ENCODE assay signal across 11 cellular contexts in the genomic region with DNA sequence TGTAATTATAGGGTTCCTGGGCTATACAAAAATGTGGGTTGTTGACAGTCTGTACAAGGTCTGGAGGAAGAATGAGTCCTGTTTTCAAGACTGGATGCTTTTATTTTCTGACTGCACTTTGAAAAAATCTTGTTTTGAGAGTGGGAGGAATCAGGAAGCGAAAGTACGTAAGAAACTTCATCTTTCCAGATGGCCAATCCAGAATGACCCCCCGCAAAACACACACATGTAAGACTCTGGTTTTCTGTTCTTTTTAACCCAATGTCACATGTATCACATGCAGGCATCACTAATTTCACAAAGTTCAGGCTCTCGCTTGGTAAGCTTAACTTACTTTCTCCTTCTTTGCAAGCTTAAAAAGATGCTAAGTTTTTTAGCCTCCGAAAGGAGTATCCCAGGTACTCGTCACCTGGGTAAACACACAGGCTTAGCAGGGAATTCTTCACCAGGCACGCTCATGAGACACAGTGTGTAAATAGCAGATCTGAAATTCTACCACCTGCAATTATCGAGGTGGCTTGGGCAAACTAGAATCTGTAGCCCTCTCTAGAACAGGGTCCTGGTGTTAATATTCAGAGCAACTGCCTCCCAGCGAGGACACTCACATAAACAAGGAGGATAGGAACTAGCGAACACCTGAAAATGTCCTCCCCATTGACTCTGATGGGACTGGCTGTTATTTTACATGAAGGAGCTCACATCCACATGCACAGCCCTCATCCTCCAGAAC.
DNase-seq lines count a peak whose midpoint lies in the region; ATAC-seq and TF ChIP-seq lines count a peak whose summit lies in the region.
"Had no signal": no experiment of that assay in that cellular context is flagged by ENCODE, and none has a peak within 500 bp of the region (broad histone marks: within the 10 kb centered on the region; RNA-seq: fewer than 3 reads in every experiment).

No MANE protein-coding gene starts in this region.

- TF ChIP-seq RAD21 in SK-N-SH (IDR thresholded peaks at IDR 0.05; ENCODE audit: low read length), result no peak

- H3K4me2 ChIP-seq in SK-N-SH, result 0 out of 2 replicates have a peak overlapping the region, but pooled peaks have one; percentile 35
- H3K4me2 ChIP-seq in H9 (ENCODE audit: insufficient read depth, insufficient read length, low read length), result no peak overlapping the region

- no peak overlapping the region for H4K91ac ChIP-seq in H9 (ENCODE audit: insufficient read length, low read depth, low read length)

- peaks cover 6% of the 10 kb centered on the region for H3F3A ChIP-seq in SK-N-SH (replicated peaks; ENCODE audit: insufficient read depth)

- H2AFZ ChIP-seq in SK-N-SH (ENCODE audit: low read depth) (no peak overlapping the region), H9 (ENCODE audit: low read length) (no peak overlapping the region)

- H3K36me3 Mint-ChIP-seq in H9 (ENCODE audit: insufficient read depth in 1 of 3, low read depth in 3 of 3) (peaks cover 6 to 30% (median 7%) of the 10 kb centered on the region in 3 experiments; a peak in 6 of 7 replicates), IgD-negative memory B cell (no peaks in the 10 kb centered on the region), naive B cell (peaks cover 0 to 9% of the 10 kb centered on the region in 2 donors)

- DNase-seq in SK-N-SH (no peak), H9 (no peak), naive B cell (peak; percentile 72), head of caudate nucleus (no peak), dorsolateral prefrontal cortex (no peak)
- DNase-seq: esophagus squamous epithelium had no signal

- peaks cover 16% of the 10 kb centered on the region for H3K79me2 ChIP-seq in SK-N-SH (ENCODE audit: insufficient read depth)
- H3K79me2 ChIP-seq in H9 (ENCODE audit: insufficient read depth, low read length), result peaks cover 5% of the 10 kb centered on the region; the same call in 1 of the 2 replicates

- no peak overlapping the region for H2BK15ac ChIP-seq in H9 (ENCODE audit: low read depth, low read length)

- no peak overlapping the region for H2BK120ac ChIP-seq in H9 (ENCODE audit: low read depth, low read length, poor library complexity, severe bottlenecking)

- no peaks in the 10 kb centered on the region for H3K79me1 ChIP-seq in H9 (ENCODE audit: insufficient read depth, low read depth, low read length, poor library complexity, severe bottlenecking)

- H4K5ac ChIP-seq in H9 (ENCODE audit: insufficient read length, low read depth, low read length), result no peak overlapping the region

- H2BK12ac ChIP-seq in H9 (ENCODE audit: insufficient read length, low read depth, low read length), result no peak overlapping the region

- H3K27me3 Mint-ChIP-seq in H9 (ENCODE audit: low read depth) (no peaks in the 10 kb centered on the region), IgD-negative memory B cell (peaks cover 2% of the 10 kb centered on the region), naive B cell (no peaks in the 10 kb centered on the region)

- H2AK5ac ChIP-seq in H9 (ENCODE audit: insufficient read length, low read length), result no peak overlapping the region

- H3T11ph ChIP-seq in H9 (ENCODE audit: low read length), result no peak overlapping the region

- H3K4me1 ChIP-seq in SK-N-SH (ENCODE audit: control insufficient read depth in 1 of 2, insufficient read depth in 2 of 2, low read depth in 1 of 2, low read length in 1 of 2) (peaks cover 0 to 24% of the 10 kb centered on the region in 2 experiments; a peak in 1 of 4 replicates), H9 (ENCODE audit: insufficient read depth, low read length) (0 out of 2 replicates have a peak, but pooled peaks cover 3% of the 10 kb centered on the region)
- H3K4me1 ChIP-seq: esophagus squamous epithelium had no signal

- intact Hi-C loops in head of caudate nucleus (cut with DNase I), result no loop called here
- intact Hi-C loops in dorsolateral prefrontal cortex (cut with DNase I), result loop anchor here in 1 of 2 donors (5.0 kb wide), 1 partner anchor 57 kb away; no protein-coding TSS in a partner anchor

- no peaks in the 10 kb centered on the region for H3K9me2 ChIP-seq in SK-N-SH

- H3K4me3 Mint-ChIP-seq in H9 (no peak overlapping the region), IgD-negative memory B cell (peak overlapping the region in 1 of 4 donors; percentile 83), naive B cell (peak overlapping the region; percentile 3 to 88 (median 69))
- H3K4me3 Mint-ChIP-seq: T-helper 17 cell had no signal

- H3K18ac ChIP-seq in H9 (ENCODE audit: insufficient read length, low read depth, low read length), result no peak overlapping the region

- no peaks in the 10 kb centered on the region for H3K9me3 Mint-ChIP-seq in H9
- no peaks in the 10 kb centered on the region for H3K9me3 Mint-ChIP-seq in IgD-negative memory B cell
- no peaks in the 10 kb centered on the region for H3K9me3 Mint-ChIP-seq in naive B cell

- no peak overlapping the region for H3K4ac ChIP-seq in H9 (ENCODE audit: low read depth, low read length)

- no peak overlapping the region for H2BK20ac ChIP-seq in H9 (ENCODE audit: low read depth, low read length, poor library complexity, severe bottlenecking)

- H3K4me3 ChIP-seq in SK-N-SH (ENCODE audit: low read depth in 2 of 2, low read length in 1 of 2), result no peak overlapping the region
- no peak overlapping the region for H3K4me3 ChIP-seq in dorsolateral prefrontal cortex
- H3K4me3 ChIP-seq: breast epithelium, esophagus squamous epithelium had no signal

- H3K27ac Mint-ChIP-seq in H9 (peak overlapping the region in 2 of 3 experiments; percentile 73 to 78; a peak in 3 of 7 replicates), IgD-negative memory B cell (peak overlapping the region in 2 of 3 donors; percentile 32 to 52), naive B cell (peak overlapping the region; percentile 76 to 97 (median 92))
- H3K27ac Mint-ChIP-seq: T-helper 17 cell had no signal

- peaks cover 18 to 20% of the 10 kb centered on the region in 2 experiments for H3K4me1 Mint-ChIP-seq in H9
- H3K4me1 Mint-ChIP-seq in IgD-negative memory B cell, result peaks cover 18 to 21% (median 18%) of the 10 kb centered on the region in 3 donors
- peaks cover 46 to 63% (median 50%) of the 10 kb centered on the region in 3 donors for H3K4me1 Mint-ChIP-seq in naive B cell

- H4K20me1 ChIP-seq in SK-N-SH (ENCODE audit: insufficient read depth), result no peaks in the 10 kb centered on the region
- no peaks in the 10 kb centered on the region for H4K20me1 ChIP-seq in H9 (ENCODE audit: control insufficient read depth, insufficient read depth, insufficient read length)

- POLR2A ChIA-PET in SK-N-SH (lab: Yijun Ruan, JAX), result no interaction called here

- no peak for TF ChIP-seq CTCF in SK-N-SH (IDR thresholded peaks at IDR 0.05)
- no peak for TF ChIP-seq CTCF in H9 (conservative IDR thresholded peaks at IDR 0.05)
- TF ChIP-seq CTCF in dorsolateral prefrontal cortex (IDR thresholded peaks at IDR 0.05 in 54 of 56, conservative IDR thresholded peaks at IDR 0.05 in 2 of 56; ENCODE audit: low read depth in 1 of 56, partially characterized antibody in 56 of 56), result no peak

- no peaks in the 10 kb centered on the region for H3K23me2 ChIP-seq in H9 (ENCODE audit: insufficient read length, low read depth, low read length, poor library complexity, severe bottlenecking)

- H3K56ac ChIP-seq in H9 (ENCODE audit: insufficient read length, low read depth, low read length), result no peak overlapping the region

- no peak overlapping the region for H3K23ac ChIP-seq in H9 (ENCODE audit: insufficient read length, low read depth, low read length)

- no peak for TF ChIP-seq EP300 in SK-N-SH (IDR thresholded peaks at IDR 0.05; ENCODE audit: borderline replicate concordance in 1 of 2, low read depth in 1 of 2, low read length in 1 of 2)

- CTCF ChIA-PET in SK-N-SH (lab: Yijun Ruan, JAX), result interaction anchor here (0.6 to 10.6 kb wide), 33 partner anchors 9 to 376 kb away, joined by 3 to 88 read pairs (median 6); a partner anchor contains a TSS

- no peak overlapping the region for H2BK5ac ChIP-seq in H9 (ENCODE audit: insufficient read length, low read length)

- ATAC-seq in SK-N-SH treated with all-trans-retinoic acid at 6 μM for 48 hours, result no peak
- ATAC-seq in naive B cell (ENCODE audit: low read depth in 2 of 2), result peak; percentile 78
- ATAC-seq in GM21717 (IDR thresholded peaks at IDR 0.05; ENCODE audit: unreplicated experiment), result no peak

- H3K36me3 ChIP-seq in SK-N-SH (replicated peaks in 1 of 2; ENCODE audit: control insufficient read depth in 1 of 2, insufficient read depth in 2 of 2, low read length in 1 of 2), result peaks cover 6 to 14% of the 10 kb centered on the region in 2 experiments
- H3K36me3 ChIP-seq: breast epithelium had no signal

- no peak overlapping the region for H3K14ac ChIP-seq in H9 (ENCODE audit: insufficient read depth, low read length)

- H3K9me3 ChIP-seq in SK-N-SH, result no peaks in the 10 kb centered on the region
- H3K9me3 ChIP-seq in H9 (ENCODE audit: control insufficient read depth, low read depth, low read length), result no peaks in the 10 kb centered on the region
- H3K9me3 ChIP-seq: breast epithelium, esophagus squamous epithelium had no signal

- H4K8ac ChIP-seq in H9 (replicated peaks; ENCODE audit: insufficient read length, low read depth, low read length), result no peak overlapping the region

- 88% methylated on average over 10 of the region's 10 CpGs for WGBS in SK-N-SH (ENCODE audit: low lambda C conversion rate)
- no CpG with 5 or more reads among the region's 10 CpGs for WGBS in H9 (ENCODE audit: extremely low coverage, insufficient read length, low lambda C conversion rate)

- H3K9ac ChIP-seq in SK-N-SH (no peak overlapping the region), H9 (ENCODE audit: extremely low read depth, insufficient read length, low read length) (no peak overlapping the region)

- H3K27ac ChIP-seq in SK-N-SH (ENCODE audit: low read depth in 2 of 2, low read length in 1 of 2) (no peak overlapping the region), H9 (ENCODE audit: insufficient read length, low read depth, low read length) (no peak overlapping the region), dorsolateral prefrontal cortex (peak overlapping the region in 4 of 59 donors; percentile 8 to 72 (median 42))
- H3K27ac ChIP-seq: esophagus squamous epithelium had no signal

- H3K27me3 ChIP-seq in SK-N-SH (ENCODE audit: insufficient read depth) (no peaks in the 10 kb centered on the region), H9 (ENCODE audit: insufficient read depth, low read length) (no peaks in the 10 kb centered on the region), dorsolateral prefrontal cortex (no peaks in the 10 kb centered on the region)
- H3K27me3 ChIP-seq: breast epithelium, esophagus squamous epithelium had no signal

TF ChIP-seq in SK-N-SH, 30 proteins besides CTCF, POLR2A, EP300 and RAD21:
- TF ChIP-seq RXRA (IDR thresholded peaks at IDR 0.05; ENCODE audit: borderline replicate concordance, low read depth), result no peak

TF ChIP-seq in SK-N-SH treated with all-trans-retinoic acid at 6 μM for 48 hours, 23 proteins besides CTCF, POLR2A, EP300 and RAD21 (continues in another document):
- TF ChIP-seq ZNF70 (CRISPR knock-in tag; IDR thresholded peaks at IDR 0.05), result no peak

Comparison
In these comparisons a context has a peak if more than half of its experiments do, and no peak if none do; other contexts are left out.
1. ATAC-seq: peak in naive B cell (2 of 2); none in SK-N-SH treated with all-trans-retinoic acid at 6 μM for 48 hours (single experiment) and GM21717 (single experiment).
2. H3K4me3 Mint-ChIP-seq: peak in naive B cell (8 of 8); none in H9 (0 of 2).
3. Peak in every context shown above with its lines, with median percentiles within 50 percentile points of each other: H3K27ac Mint-ChIP-seq.